In the genomic region with DNA sequence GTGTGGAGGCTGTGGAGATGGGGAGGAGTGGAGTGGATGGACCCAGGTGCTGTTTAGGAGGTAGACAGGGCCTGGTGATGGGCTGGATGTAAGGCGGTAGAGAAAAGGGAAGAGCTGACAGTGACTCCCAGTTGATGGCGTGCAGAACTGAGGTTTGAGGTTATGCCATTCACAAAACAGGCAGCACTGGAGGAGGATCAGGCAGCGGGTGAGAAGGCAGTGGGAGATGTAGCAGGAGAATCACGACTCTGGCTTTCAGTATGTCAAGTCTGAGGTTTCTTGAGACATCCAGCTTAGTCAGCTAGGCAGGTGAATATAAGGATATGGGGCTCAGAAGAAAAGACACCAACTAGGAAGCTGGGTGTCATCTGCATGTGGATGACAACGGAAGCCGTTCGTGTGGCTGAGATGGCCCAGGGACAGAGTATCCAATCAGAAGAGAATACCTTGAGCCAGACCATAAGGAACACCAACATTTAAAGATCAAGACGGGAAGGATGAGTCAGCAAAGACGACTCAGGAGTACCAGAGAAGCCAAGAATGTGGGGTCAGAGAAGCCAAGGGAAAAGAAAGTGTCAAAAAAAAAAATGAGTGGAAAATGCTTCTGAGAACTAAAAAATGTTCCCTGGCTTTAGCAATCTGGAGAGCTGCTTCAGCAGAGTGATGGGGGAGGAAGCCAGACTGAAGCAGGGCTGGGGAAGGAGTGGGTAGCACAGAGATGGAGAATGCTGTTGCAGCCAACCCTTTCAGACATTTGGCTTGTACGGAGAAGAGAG, we compare ENCODE assay signal across 1 cellular context.
TF ChIP-seq lines count a peak whose summit lies in the region.

No MANE protein-coding gene starts in this region.

TF ChIP-seq in K562, 482 proteins besides CTCF, POLR2A, EP300 and RAD21 (continued from another document):
- TF ChIP-seq, protein P1, sequence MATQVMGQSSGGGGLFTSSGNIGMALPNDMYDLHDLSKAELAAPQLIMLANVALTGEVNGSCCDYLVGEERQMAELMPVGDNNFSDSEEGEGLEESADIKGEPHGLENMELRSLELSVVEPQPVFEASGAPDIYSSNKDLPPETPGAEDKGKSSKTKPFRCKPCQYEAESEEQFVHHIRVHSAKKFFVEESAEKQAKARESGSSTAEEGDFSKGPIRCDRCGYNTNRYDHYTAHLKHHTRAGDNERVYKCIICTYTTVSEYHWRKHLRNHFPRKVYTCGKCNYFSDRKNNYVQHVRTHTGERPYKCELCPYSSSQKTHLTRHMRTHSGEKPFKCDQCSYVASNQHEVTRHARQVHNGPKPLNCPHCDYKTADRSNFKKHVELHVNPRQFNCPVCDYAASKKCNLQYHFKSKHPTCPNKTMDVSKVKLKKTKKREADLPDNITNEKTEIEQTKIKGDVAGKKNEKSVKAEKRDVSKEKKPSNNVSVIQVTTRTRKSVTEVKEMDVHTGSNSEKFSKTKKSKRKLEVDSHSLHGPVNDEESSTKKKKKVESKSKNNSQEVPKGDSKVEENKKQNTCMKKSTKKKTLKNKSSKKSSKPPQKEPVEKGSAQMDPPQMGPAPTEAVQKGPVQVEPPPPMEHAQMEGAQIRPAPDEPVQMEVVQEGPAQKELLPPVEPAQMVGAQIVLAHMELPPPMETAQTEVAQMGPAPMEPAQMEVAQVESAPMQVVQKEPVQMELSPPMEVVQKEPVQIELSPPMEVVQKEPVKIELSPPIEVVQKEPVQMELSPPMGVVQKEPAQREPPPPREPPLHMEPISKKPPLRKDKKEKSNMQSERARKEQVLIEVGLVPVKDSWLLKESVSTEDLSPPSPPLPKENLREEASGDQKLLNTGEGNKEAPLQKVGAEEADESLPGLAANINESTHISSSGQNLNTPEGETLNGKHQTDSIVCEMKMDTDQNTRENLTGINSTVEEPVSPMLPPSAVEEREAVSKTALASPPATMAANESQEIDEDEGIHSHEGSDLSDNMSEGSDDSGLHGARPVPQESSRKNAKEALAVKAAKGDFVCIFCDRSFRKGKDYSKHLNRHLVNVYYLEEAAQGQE (CRISPR knock-in tag; IDR thresholded peaks at IDR 0.05; ENCODE audit: low read depth): no peak
- TF ChIP-seq SMARCA5 (IDR thresholded peaks at IDR 0.05) (no peak), SMARCA4 (IDR thresholded peaks at IDR 0.05) (peak; percentile 71), SPI1 (IDR thresholded peaks at IDR 0.05; ENCODE audit: borderline replicate concordance, low read depth, low read length) (no peak), ZNF707 (CRISPR knock-in tag; conservative IDR thresholded peaks at IDR 0.05) (no peak), NFIC (IDR thresholded peaks at IDR 0.05) (no peak), ZEB2 (IDR thresholded peaks at IDR 0.05) (peak; percentile 54), SAFB2 (IDR thresholded peaks at IDR 0.05; ENCODE audit: borderline replicate concordance, low read depth, low read length, severe bottlenecking) (no peak), KLF10 (CRISPR knock-in tag; IDR thresholded peaks at IDR 0.05) (no peak), ZNF23 (CRISPR knock-in tag; IDR thresholded peaks at IDR 0.05) (no peak), NRF1 (conservative IDR thresholded peaks at IDR 0.05 in 1 of 2, IDR thresholded peaks at IDR 0.05 in 1 of 2) (no peak), ZNF280B (CRISPR knock-in tag; IDR thresholded peaks at IDR 0.05) (no peak), FOXK2 (conservative IDR thresholded peaks at IDR 0.05 in 1 of 2, IDR thresholded peaks at IDR 0.05 in 1 of 2; ENCODE audit: low read depth in 2 of 2) (0 out of 4 replicates have a peak, but pooled peaks of 1 of the 2 experiments have one; percentile 6), BRCA1 (IDR thresholded peaks at IDR 0.05) (no peak), BRCA1 (CRISPR knock-in tag; IDR thresholded peaks at IDR 0.05) (no peak), NFE2 (IDR thresholded peaks at IDR 0.05; ENCODE audit: low read depth) (peak; percentile 95), STAT5B (CRISPR knock-in tag; IDR thresholded peaks at IDR 0.05) (no peak), SMC3 (conservative IDR thresholded peaks at IDR 0.05; ENCODE audit: insufficient read depth, low read depth, low read length) (no peak), MTA3 (IDR thresholded peaks at IDR 0.05; ENCODE audit: borderline replicate concordance) (0 out of 2 replicates have a peak, but pooled peaks have one; percentile 28), POLR3G (IDR thresholded peaks at IDR 0.05; ENCODE audit: extremely low read depth, insufficient read length, insufficient replicate concordance) (no peak), HINFP (tag; conservative IDR thresholded peaks at IDR 0.05; ENCODE audit: low read depth) (0 out of 2 replicates have a peak, but pooled peaks have one; percentile 16), ZKSCAN8 (CRISPR knock-in tag; IDR thresholded peaks at IDR 0.05) (no peak), L3MBTL2 (IDR thresholded peaks at IDR 0.05) (peak; percentile 61)
- TF ChIP-seq, protein P2, sequence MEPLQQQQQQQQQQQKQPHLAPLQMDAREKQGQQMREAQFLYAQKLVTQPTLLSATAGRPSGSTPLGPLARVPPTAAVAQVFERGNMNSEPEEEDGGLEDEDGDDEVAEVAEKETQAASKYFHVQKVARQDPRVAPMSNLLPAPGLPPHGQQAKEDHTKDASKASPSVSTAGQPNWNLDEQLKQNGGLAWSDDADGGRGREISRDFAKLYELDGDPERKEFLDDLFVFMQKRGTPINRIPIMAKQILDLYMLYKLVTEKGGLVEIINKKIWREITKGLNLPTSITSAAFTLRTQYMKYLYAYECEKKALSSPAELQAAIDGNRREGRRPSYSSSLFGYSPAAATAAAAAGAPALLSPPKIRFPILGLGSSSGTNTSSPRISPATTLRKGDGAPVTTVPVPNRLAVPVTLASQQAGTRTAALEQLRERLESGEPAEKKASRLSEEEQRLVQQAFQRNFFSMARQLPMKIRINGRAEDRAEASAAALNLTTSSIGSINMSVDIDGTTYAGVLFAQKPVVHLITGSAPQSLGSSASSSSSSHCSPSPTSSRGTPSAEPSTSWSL (CRISPR knock-in tag; IDR thresholded peaks at IDR 0.05; ENCODE audit: borderline replicate concordance): no peak
- TF ChIP-seq, protein P3, sequence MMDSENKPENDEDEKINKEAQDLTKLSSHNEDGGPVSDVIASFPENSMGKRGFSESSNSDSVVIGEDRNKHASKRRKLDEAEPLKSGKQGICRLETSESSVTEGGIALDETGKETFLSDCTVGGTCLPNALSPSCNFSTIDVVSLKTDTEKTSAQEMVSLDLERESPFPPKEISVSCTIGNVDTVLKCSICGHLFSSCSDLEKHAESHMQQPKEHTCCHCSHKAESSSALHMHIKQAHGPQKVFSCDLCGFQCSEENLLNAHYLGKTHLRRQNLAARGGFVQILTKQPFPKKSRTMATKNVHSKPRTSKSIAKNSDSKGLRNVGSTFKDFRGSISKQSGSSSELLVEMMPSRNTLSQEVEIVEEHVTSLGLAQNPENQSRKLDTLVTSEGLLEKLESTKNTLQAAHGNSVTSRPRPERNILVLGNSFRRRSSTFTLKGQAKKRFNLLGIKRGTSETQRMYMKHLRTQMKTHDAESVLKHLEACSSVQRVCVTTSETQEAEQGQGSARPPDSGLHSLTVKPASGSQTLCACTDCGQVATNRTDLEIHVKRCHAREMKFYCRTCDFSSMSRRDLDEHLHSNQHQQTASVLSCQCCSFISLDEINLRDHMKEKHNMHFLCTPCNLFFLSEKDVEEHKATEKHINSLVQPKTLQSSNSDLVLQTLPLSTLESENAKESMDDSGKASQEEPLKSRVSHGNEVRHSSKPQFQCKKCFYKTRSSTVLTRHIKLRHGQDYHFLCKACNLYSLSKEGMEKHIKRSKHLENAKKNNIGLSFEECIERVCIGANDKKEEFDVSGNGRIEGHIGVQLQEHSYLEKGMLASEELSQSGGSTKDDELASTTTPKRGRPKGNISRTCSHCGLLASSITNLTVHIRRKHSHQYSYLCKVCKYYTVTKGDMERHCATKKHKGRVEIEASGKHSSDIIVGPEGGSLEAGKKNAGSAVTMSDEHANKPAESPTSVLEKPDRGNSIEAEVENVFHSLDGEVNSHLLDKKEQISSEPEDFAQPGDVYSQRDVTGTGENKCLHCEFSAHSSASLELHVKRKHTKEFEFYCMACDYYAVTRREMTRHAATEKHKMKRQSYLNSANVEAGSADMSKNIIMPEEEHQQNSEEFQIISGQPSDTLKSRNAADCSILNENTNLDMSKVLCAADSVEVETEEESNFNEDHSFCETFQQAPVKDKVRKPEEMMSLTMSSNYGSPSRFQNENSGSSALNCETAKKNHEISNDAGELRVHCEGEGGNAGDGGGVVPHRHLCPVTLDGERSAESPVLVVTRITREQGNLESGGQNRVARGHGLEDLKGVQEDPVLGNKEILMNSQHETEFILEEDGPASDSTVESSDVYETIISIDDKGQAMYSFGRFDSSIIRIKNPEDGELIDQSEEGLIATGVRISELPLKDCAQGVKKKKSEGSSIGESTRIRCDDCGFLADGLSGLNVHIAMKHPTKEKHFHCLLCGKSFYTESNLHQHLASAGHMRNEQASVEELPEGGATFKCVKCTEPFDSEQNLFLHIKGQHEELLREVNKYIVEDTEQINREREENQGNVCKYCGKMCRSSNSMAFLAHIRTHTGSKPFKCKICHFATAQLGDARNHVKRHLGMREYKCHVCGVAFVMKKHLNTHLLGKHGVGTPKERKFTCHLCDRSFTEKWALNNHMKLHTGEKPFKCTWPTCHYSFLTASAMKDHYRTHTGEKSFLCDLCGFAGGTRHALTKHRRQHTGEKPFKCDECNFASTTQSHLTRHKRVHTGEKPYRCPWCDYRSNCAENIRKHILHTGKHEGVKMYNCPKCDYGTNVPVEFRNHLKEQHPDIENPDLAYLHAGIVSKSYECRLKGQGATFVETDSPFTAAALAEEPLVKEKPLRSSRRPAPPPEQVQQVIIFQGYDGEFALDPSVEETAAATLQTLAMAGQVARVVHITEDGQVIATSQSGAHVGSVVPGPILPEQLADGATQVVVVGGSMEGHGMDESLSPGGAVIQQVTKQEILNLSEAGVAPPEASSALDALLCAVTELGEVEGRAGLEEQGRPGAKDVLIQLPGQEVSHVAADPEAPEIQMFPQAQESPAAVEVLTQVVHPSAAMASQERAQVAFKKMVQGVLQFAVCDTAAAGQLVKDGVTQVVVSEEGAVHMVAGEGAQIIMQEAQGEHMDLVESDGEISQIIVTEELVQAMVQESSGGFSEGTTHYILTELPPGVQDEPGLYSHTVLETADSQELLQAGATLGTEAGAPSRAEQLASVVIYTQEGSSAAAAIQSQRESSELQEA (IDR thresholded peaks at IDR 0.05; ENCODE audit: low read depth): 0 out of 2 replicates have a peak, but pooled peaks have one; percentile 23
- TF ChIP-seq, protein P4, sequence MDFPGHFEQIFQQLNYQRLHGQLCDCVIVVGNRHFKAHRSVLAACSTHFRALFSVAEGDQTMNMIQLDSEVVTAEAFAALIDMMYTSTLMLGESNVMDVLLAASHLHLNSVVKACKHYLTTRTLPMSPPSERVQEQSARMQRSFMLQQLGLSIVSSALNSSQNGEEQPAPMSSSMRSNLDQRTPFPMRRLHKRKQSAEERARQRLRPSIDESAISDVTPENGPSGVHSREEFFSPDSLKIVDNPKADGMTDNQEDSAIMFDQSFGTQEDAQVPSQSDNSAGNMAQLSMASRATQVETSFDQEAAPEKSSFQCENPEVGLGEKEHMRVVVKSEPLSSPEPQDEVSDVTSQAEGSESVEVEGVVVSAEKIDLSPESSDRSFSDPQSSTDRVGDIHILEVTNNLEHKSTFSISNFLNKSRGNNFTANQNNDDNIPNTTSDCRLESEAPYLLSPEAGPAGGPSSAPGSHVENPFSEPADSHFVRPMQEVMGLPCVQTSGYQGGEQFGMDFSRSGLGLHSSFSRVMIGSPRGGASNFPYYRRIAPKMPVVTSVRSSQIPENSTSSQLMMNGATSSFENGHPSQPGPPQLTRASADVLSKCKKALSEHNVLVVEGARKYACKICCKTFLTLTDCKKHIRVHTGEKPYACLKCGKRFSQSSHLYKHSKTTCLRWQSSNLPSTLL (IDR thresholded peaks at IDR 0.05): peak; percentile 46; the same call in 1 of the 2 replicates
TF ChIP-seq in K562: peak in this region for 35.
